ENCODE assay signal across 10 cellular contexts in the genomic region with DNA sequence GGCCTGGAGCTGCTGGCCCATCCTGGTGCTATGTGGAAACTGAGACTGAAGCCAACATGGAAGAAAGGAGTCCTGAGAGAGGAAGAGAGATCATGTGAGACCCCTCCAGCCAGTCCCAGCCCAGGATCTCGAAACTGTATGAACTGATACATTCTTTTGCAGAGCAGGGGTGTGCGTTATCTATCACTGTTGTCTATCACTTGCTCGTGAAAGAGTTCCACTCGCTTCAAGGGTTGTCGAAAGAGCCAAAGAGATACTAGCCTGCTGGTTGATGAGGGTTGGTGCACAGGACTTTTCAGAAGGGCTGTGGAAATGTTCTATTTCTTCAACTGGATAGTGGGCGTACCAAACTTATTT.
"Had no signal": no experiment of that assay in that cellular context is flagged by ENCODE, and none has a peak within 500 bp of the region (broad histone marks: within the 10 kb centered on the region; RNA-seq: fewer than 3 reads in every experiment).

No MANE protein-coding gene starts in this region.

- FAIRE-seq: islet of Langerhans had no signal

- H3K27ac ChIP-seq: left lung had no signal

- H3K4me2 ChIP-seq: smooth muscle cell had no signal

- H3K36me3 ChIP-seq: adrenal gland, left lung, right atrium auricular region had no signal

- H3K4me1 ChIP-seq: adrenal gland had no signal

- H3K4me3 ChIP-seq: adrenal gland, left lung, right atrium auricular region, smooth muscle cell had no signal

- H3K9me3 ChIP-seq: adrenal gland, left lung, right atrium auricular region had no signal

- H3K27me3 ChIP-seq: adrenal gland, left lung, right atrium auricular region had no signal

- DNase-seq: activated naive CD4-positive, alpha-beta T cell treated with anti-CD3 and anti-CD28 coated beads, Interleukin-2, amount 10 ng/mL, durations not matched to agents 7 days and 5 days; adrenal gland; cerebellar nuclear complex; erythroblast; left lung; posterior cingulate gyrus; T-helper 2 cell had no signal
